Comparison of ENCODE assay signal across 8 cellular contexts in genomic region chr2:240250985-240251847, GRCh38.
DNase-seq lines count a peak whose midpoint lies in the region; ATAC-seq and TF ChIP-seq lines count a peak whose summit lies in the region.

No MANE protein-coding gene starts in this region.

- no peaks in the 10 kb centered on the region for H4K20me1 ChIP-seq in BLaER1 treated with 17β-estradiol and CSF1 and Interleukin-3, amounts not matched to agents 10 nM and 100 nM

- peaks cover 4% of the 10 kb centered on the region for H3K36me3 Mint-ChIP-seq in glutamatergic neuron (ENCODE audit: unreplicated experiment)
- no peaks in the 10 kb centered on the region for H3K36me3 Mint-ChIP-seq in osteocyte (ENCODE audit: unreplicated experiment)

- H3K9me3 Mint-ChIP-seq in glutamatergic neuron (ENCODE audit: unreplicated experiment) (peaks cover 6% of the 10 kb centered on the region), osteocyte (ENCODE audit: unreplicated experiment) (no peaks in the 10 kb centered on the region)

- H3K9ac ChIP-seq in BLaER1 treated with 17β-estradiol and CSF1 and Interleukin-3, amounts not matched to agents 10 nM and 100 nM, result no peak overlapping the region; a peak in 1 of 22 replicates

- no peaks in the 10 kb centered on the region for H3K36me3 ChIP-seq in BLaER1 treated with 17β-estradiol and CSF1 and Interleukin-3, amounts not matched to agents 10 nM and 100 nM

- DNase-seq in HT1080 (ENCODE audit: low read depth) (peak; percentile 70), glutamatergic neuron (peak; percentile 54), osteocyte (ENCODE audit: extremely low spot score, unreplicated experiment) (peak; percentile 90), NCI-H146 treated with DMSO at 0.1 percent for 48 hours (lab: John Stamatoyannopoulos, UW; ENCODE audit: unreplicated experiment) (no peak), NCI-H510A (lab: John Stamatoyannopoulos, UW) (no peak)
- peak; percentile 48 for DNase-seq in activated CD8-positive, alpha-beta memory T cell treated with anti-CD3 and anti-CD28 coated beads, Interleukin-2, amount 50 U/mL, for 48 hours

- H3K4me1 Mint-ChIP-seq in glutamatergic neuron (ENCODE audit: low read depth, unreplicated experiment), result peaks cover 13% of the 10 kb centered on the region
- H3K4me1 Mint-ChIP-seq in osteocyte (ENCODE audit: unreplicated experiment), result peaks cover 29% of the 10 kb centered on the region

- H3K27ac ChIP-seq in BLaER1 treated with 17β-estradiol and CSF1 and Interleukin-3, amounts not matched to agents 10 nM and 100 nM, result peak overlapping the region in 6 of 11 experiments; percentile 5 to 98 (median 95); a peak in 9 of 22 replicates

- H3K27me3 Mint-ChIP-seq in glutamatergic neuron (ENCODE audit: unreplicated experiment) (peaks cover 16% of the 10 kb centered on the region), osteocyte (ENCODE audit: unreplicated experiment) (no peaks in the 10 kb centered on the region)

- peak overlapping the region in 10 of 11 experiments; percentile 21 to 93 (median 50); a peak in 16 of 22 replicates for H3K4me2 ChIP-seq in BLaER1 treated with 17β-estradiol and CSF1 and Interleukin-3, amounts not matched to agents 10 nM and 100 nM

- TF ChIP-seq CTCF in glutamatergic neuron (IDR thresholded peaks at IDR 0.05; ENCODE audit: partially characterized antibody, unreplicated experiment), result no peak
- no peak for TF ChIP-seq CTCF in osteocyte (IDR thresholded peaks at IDR 0.05)

- H3K4me3 ChIP-seq in BLaER1 treated with 17β-estradiol and CSF1 and Interleukin-3, amounts not matched to agents 10 nM and 100 nM, result no peak overlapping the region

- peaks cover 9 to 17% (median 15%) of the 10 kb centered on the region in 11 experiments; a peak in 19 of 22 replicates for H3K9me3 ChIP-seq in BLaER1 treated with 17β-estradiol and CSF1 and Interleukin-3, amounts not matched to agents 10 nM and 100 nM (replicated peaks in 1 of 11)

- no peaks in the 10 kb centered on the region for H3K27me3 ChIP-seq in BLaER1 treated with 17β-estradiol and CSF1 and Interleukin-3, amounts not matched to agents 10 nM and 100 nM

- H3K27ac Mint-ChIP-seq in glutamatergic neuron (ENCODE audit: unreplicated experiment) (no peak overlapping the region), osteocyte (ENCODE audit: unreplicated experiment) (peak overlapping the region; percentile 44)

- peaks cover 19 to 62% (median 54%) of the 10 kb centered on the region in 10 experiments for H3K4me1 ChIP-seq in BLaER1 treated with 17β-estradiol and CSF1 and Interleukin-3, amounts not matched to agents 10 nM and 100 nM

- no peak overlapping the region for H3K4me3 Mint-ChIP-seq in glutamatergic neuron (ENCODE audit: unreplicated experiment)
- no peak overlapping the region for H3K4me3 Mint-ChIP-seq in osteocyte (ENCODE audit: unreplicated experiment)

- ATAC-seq in GM19023 (IDR thresholded peaks at IDR 0.05; ENCODE audit: unreplicated experiment), result no peak

Comparison
In these comparisons a context has a peak if more than half of its experiments do, and no peak if none do; other contexts are left out.
1. DNase-seq: peak in HT1080 (single experiment), activated CD8-positive, alpha-beta memory T cell treated with anti-CD3 and anti-CD28 coated beads, Interleukin-2, amount 50 U/mL, for 48 hours (single experiment), glutamatergic neuron (single experiment) and osteocyte (single experiment); none in NCI-H146 treated with DMSO at 0.1 percent for 48 hours (single experiment) and NCI-H510A (single experiment).